Comparison of ENCODE assay signal across 13 cellular contexts in genomic region chr5:111779260-111780254, GRCh38. TPM values are rescaled to one million over a fixed set of nuclear protein-coding genes. Genes with fewer than 3 reads are reported as not detected.
DNase-seq lines count a peak whose midpoint lies in the region; ATAC-seq, FAIRE-seq and TF ChIP-seq lines count a peak whose summit lies in the region.
"Had no signal": no experiment of that assay in that cellular context is flagged by ENCODE, and none has a peak within 500 bp of the region (broad histone marks: within the 10 kb centered on the region; RNA-seq: fewer than 3 reads in every experiment).

No MANE protein-coding gene starts in this region.

- CTCF ChIA-PET in HEK293 (lab: Yijun Ruan, JAX): interaction anchor here (0.7 to 1.7 kb wide), 2 partner anchors 229 to 248 kb away, joined by 3 read pairs; no protein-coding TSS in a partner anchor
- CTCF ChIA-PET in PC-3 (lab: Charles Lee): no interaction called here

- no peaks in the 10 kb centered on the region for H3K36me3 ChIP-seq in BLaER1
- H3K36me3 ChIP-seq in HEK293 (ENCODE audit: control insufficient read depth in 2 of 2, insufficient read depth in 1 of 2, low read length in 2 of 2): no peaks in the 10 kb centered on the region
- no peaks in the 10 kb centered on the region for H3K36me3 ChIP-seq in PC-3 (ENCODE audit: low read depth, low read length)
- no peaks in the 10 kb centered on the region for H3K36me3 ChIP-seq in ascending aorta
- H3K36me3 ChIP-seq: stomach had no signal

- no peak for FAIRE-seq in urothelium cell line (lab: Jason Lieb, UNC)

- POLR2A ChIA-PET in HEK293 (lab: Yijun Ruan, JAX) (interaction anchor here (1.1 to 1.9 kb wide), 2 partner anchors 17 to 22 kb away, joined by 4 to 8 read pairs; no protein-coding TSS in a partner anchor), PC-3 (lab: Charles Lee; ENCODE audit: unreplicated experiment) (no interaction called here)

- TF ChIP-seq CTCF in HEK293 (tag by site-specific recombination; IDR thresholded peaks at IDR 0.05) (no peak), PC-3 (conservative IDR thresholded peaks at IDR 0.05; ENCODE audit: low read depth, low read length) (no peak), foreskin keratinocyte (conservative IDR thresholded peaks at IDR 0.05) (no peak), ascending aorta (IDR thresholded peaks at IDR 0.05) (no peak)

- peak; percentile 19 for DNase-seq in PC-3
- peak in 1 of 2 donors; percentile 17 for DNase-seq in foreskin keratinocyte
- DNase-seq in NCI-H1694 treated with DMSO at 0.1 percent for 48 hours (lab: John Stamatoyannopoulos, UW): no peak
- no peak for DNase-seq in urothelium cell line (ENCODE audit: low spot score)
- DNase-seq in ascending aorta (ENCODE audit: low spot score in 2 of 2): no peak
- DNase-seq: CD4-positive, CD25-positive, alpha-beta regulatory T cell; NCI-H1930; psoas muscle; SHP77 treated with DMSO at 0.1 percent for 48 hours; stomach had no signal

- H3K27me3 ChIP-seq in BLaER1 (no peaks in the 10 kb centered on the region), PC-3 (ENCODE audit: low read length) (no peaks in the 10 kb centered on the region), foreskin keratinocyte (no peaks in the 10 kb centered on the region), ascending aorta (no peaks in the 10 kb centered on the region)
- H3K27me3 ChIP-seq: stomach had no signal

- no peak overlapping the region for H2AFZ ChIP-seq in PC-3 (ENCODE audit: low read length)

- BruUV-seq in PC-3 (replicated peaks; lab: Mats Ljungman, UMichigan): no TSS peak

- H3K9ac ChIP-seq in BLaER1 (no peak overlapping the region), PC-3 (ENCODE audit: low read length) (no peak overlapping the region)

- intact Hi-C loops in PC-3 (cut with micrococcal nuclease): no loop called here
- intact Hi-C loops in ascending aorta (cut with DNase I): no loop called here

- H3K4me2 ChIP-seq in BLaER1 (peak overlapping the region; percentile 24), PC-3 (ENCODE audit: low read length) (no peak overlapping the region)

- H3K4me3 ChIP-seq in BLaER1 (no peak overlapping the region), HEK293 (ENCODE audit: low read depth, low read length) (no peak overlapping the region), PC-3 (ENCODE audit: low read length) (no peak overlapping the region), ascending aorta (no peak overlapping the region)
- H3K4me3 ChIP-seq: psoas muscle, stomach had no signal

- H3K4me1 ChIP-seq in BLaER1: peaks cover 51% of the 10 kb centered on the region
- peaks cover 20% of the 10 kb centered on the region for H3K4me1 ChIP-seq in HEK293 (ENCODE audit: control insufficient read depth, insufficient read depth, low read length)
- H3K4me1 ChIP-seq in PC-3 (ENCODE audit: insufficient read depth, low read length): peaks cover 14% of the 10 kb centered on the region
- peaks cover 20% of the 10 kb centered on the region for H3K4me1 ChIP-seq in foreskin keratinocyte
- peaks cover 0 to 7% of the 10 kb centered on the region in 2 donors for H3K4me1 ChIP-seq in ascending aorta

- no peaks in the 10 kb centered on the region for H3K9me2 ChIP-seq in PC-3 (replicated peaks; ENCODE audit: low read length)

- no peaks in the 10 kb centered on the region for H3K79me2 ChIP-seq in PC-3 (ENCODE audit: low read length)

- H3K27ac ChIP-seq in BLaER1 (no peak overlapping the region), HEK293 (ENCODE audit: extremely low read depth, low read depth, low read length) (no peak overlapping the region), PC-3 (ENCODE audit: low read length) (no peak overlapping the region), foreskin keratinocyte (no peak overlapping the region), ascending aorta (no peak overlapping the region)
- H3K27ac ChIP-seq: psoas muscle, stomach had no signal

- ATAC-seq in PC-3 (no peak), foreskin keratinocyte (peak; percentile 38), GM21576 (IDR thresholded peaks at IDR 0.05; ENCODE audit: unreplicated experiment) (no peak)
- ATAC-seq: psoas muscle had no signal

- no peaks in the 10 kb centered on the region for H4K20me1 ChIP-seq in BLaER1
- no peaks in the 10 kb centered on the region for H4K20me1 ChIP-seq in PC-3 (ENCODE audit: low read length)

- H3K9me3 ChIP-seq in BLaER1 (no peaks in the 10 kb centered on the region), HEK293 (ENCODE audit: control insufficient read depth, insufficient read depth, low read depth, low read length) (no peaks in the 10 kb centered on the region), PC-3 (ENCODE audit: low read length) (no peaks in the 10 kb centered on the region), ascending aorta (peaks cover 0 to under 1% of the 10 kb centered on the region in 2 donors)
- H3K9me3 ChIP-seq: psoas muscle, stomach had no signal

- no peaks in the 10 kb centered on the region for H3F3A ChIP-seq in PC-3 (ENCODE audit: low read length, unreplicated experiment)

TF ChIP-seq in HEK293, 187 proteins besides CTCF, POLR2A, EP300 and RAD21 (continues in another document):
- TF ChIP-seq ZBTB7A (tag by site-specific recombination; IDR thresholded peaks at IDR 0.05; ENCODE audit: low read depth): no peak
- TF ChIP-seq ZNF366 (tag by site-specific recombination; conservative IDR thresholded peaks at IDR 0.05): peak; percentile 52
- TF ChIP-seq TCF7L2 (IDR thresholded peaks at IDR 0.05; ENCODE audit: borderline replicate concordance, low read depth, low read length): no peak
- no peak for TF ChIP-seq KLF16 (tag by site-specific recombination; IDR thresholded peaks at IDR 0.05)
- no peak for TF ChIP-seq ZNF302 (tag by site-specific recombination; IDR thresholded peaks at IDR 0.05; ENCODE audit: low read depth)
- TF ChIP-seq ZNF677 (tag by site-specific recombination; IDR thresholded peaks at IDR 0.05): no peak
- TF ChIP-seq SP3 (tag by site-specific recombination; IDR thresholded peaks at IDR 0.05): peak; percentile 24; the same call in 1 of the 2 replicates
- TF ChIP-seq, protein P1, sequence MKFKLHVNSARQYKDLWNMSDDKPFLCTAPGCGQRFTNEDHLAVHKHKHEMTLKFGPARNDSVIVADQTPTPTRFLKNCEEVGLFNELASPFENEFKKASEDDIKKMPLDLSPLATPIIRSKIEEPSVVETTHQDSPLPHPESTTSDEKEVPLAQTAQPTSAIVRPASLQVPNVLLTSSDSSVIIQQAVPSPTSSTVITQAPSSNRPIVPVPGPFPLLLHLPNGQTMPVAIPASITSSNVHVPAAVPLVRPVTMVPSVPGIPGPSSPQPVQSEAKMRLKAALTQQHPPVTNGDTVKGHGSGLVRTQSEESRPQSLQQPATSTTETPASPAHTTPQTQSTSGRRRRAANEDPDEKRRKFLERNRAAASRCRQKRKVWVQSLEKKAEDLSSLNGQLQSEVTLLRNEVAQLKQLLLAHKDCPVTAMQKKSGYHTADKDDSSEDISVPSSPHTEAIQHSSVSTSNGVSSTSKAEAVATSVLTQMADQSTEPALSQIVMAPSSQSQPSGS (tag by site-specific recombination; IDR thresholded peaks at IDR 0.05; ENCODE audit: low read depth): no peak
- TF ChIP-seq PATZ1 (tag by site-specific recombination; IDR thresholded peaks at IDR 0.05): peak; percentile 16; the same call in 1 of the 2 replicates
- TF ChIP-seq ZNF664 (tag by site-specific recombination; IDR thresholded peaks at IDR 0.05): no peak
- TF ChIP-seq GFI1B (tag by site-specific recombination; IDR thresholded peaks at IDR 0.05): no peak
- no peak for TF ChIP-seq ZNF112 (tag by site-specific recombination; IDR thresholded peaks at IDR 0.05)
- TF ChIP-seq MEIS1 (CRISPR knock-in tag; IDR thresholded peaks at IDR 0.05; ENCODE audit: borderline replicate concordance): no peak
- TF ChIP-seq ZNF830 (tag by site-specific recombination; IDR thresholded peaks at IDR 0.05; ENCODE audit: low read depth): no peak
- no peak for TF ChIP-seq OVOL3 (tag by site-specific recombination; IDR thresholded peaks at IDR 0.05)
- TF ChIP-seq SCRT2 (tag by site-specific recombination; IDR thresholded peaks at IDR 0.05): no peak
- no peak for TF ChIP-seq ZNF596 (tag by site-specific recombination; IDR thresholded peaks at IDR 0.05)
- TF ChIP-seq ZNF24 (tag by site-specific recombination; IDR thresholded peaks at IDR 0.05): peak; percentile 50; the same call in 1 of the 2 replicates
- no peak for TF ChIP-seq ZNF776 (tag by site-specific recombination; IDR thresholded peaks at IDR 0.05; ENCODE audit: borderline replicate concordance)
- TF ChIP-seq ZNF311 (tag by site-specific recombination; IDR thresholded peaks at IDR 0.05; ENCODE audit: borderline replicate concordance): no peak
- no peak for TF ChIP-seq GLIS2 (tag by site-specific recombination; IDR thresholded peaks at IDR 0.05)

RNA-seq across cellular contexts. Expression of gene NREP, which starts 22.6 kb away (rescaled TPM):
- 22.6 and 27.5 TPM in 2 replicates for total RNA-seq in PC-3 (2014; rRNA removed)
- 1.1 and 1.7 TPM in 2 replicates for total RNA-seq in foreskin keratinocyte
- 1.0 and 1.5 TPM in 2 replicates for polyA plus RNA-seq in foreskin keratinocyte
- 15.3 TPM for total RNA-seq in ascending aorta
